11 cellular contexts compared by ENCODE assay signal in the genomic region with DNA sequence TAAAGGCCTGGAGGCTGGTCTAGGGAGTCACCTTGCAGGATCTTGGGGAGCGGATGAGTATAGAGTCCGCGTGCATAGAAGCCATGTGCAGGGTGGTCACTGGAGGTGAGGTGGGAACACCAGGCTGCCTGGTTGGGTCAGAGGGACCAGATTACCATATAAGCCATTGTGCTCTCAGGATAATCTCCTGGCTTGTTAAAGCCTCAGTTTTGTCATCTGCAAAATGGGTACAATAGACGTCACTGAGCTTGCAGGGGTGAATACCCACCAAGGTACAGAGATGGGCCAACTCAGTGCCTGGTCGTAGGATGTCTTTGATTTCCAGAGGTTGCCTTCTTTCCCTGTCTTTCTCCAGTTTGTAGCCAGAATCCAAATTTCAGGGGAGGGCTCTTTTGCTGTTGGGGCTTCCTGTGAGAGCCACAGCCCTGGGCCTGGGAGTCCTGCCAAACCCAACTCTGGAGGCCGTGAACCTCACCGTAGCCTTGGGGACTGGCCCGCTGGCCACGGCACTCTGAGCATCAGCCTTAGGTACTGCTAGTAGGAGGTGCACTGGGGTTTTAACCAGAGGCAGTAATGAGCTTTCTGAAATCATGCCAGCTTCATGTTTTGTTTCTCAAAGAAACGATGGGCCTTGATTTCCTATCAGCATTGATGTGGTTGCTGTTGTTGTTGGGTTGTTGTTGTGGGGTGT. TPM values are rescaled to one million over a fixed set of nuclear protein-coding genes. Genes with fewer than 3 reads are reported as not detected.
A peak's percentile ranks its signal among the peaks of the same experiment; 100 is the strongest.
DNase-seq lines count a peak whose midpoint lies in the region; ATAC-seq, FAIRE-seq and TF ChIP-seq lines count a peak whose summit lies in the region.
"Had no signal": no experiment of that assay in that cellular context is flagged by ENCODE, and none has a peak within 500 bp of the region (broad histone marks: within the 10 kb centered on the region; RNA-seq: fewer than 3 reads in every experiment).

No MANE protein-coding gene starts in this region.

- no peaks in the 10 kb centered on the region for H3K36me3 Mint-ChIP-seq in naive thymus-derived CD8-positive, alpha-beta T cell
- H3K36me3 Mint-ChIP-seq in endodermal cell (ENCODE audit: low read depth) = peaks cover 3% of the 10 kb centered on the region

- H3K9me3 Mint-ChIP-seq in naive thymus-derived CD8-positive, alpha-beta T cell = no peaks in the 10 kb centered on the region
- H3K9me3 Mint-ChIP-seq in endodermal cell = no peaks in the 10 kb centered on the region

- peak overlapping the region in 6 of 10 donors; percentile 5 to 75 (median 33) for H3K27ac Mint-ChIP-seq in naive thymus-derived CD8-positive, alpha-beta T cell
- H3K27ac Mint-ChIP-seq in endodermal cell = no peak overlapping the region

- no peak for FAIRE-seq in endothelial cell of umbilical vein (lab: Jason Lieb, UNC)

- WGBS in endodermal cell (ENCODE audit: insufficient coverage in 1 of 2, insufficient read length in 1 of 2), 2 experiments = 89 to 96% methylated on average over 6 to 10 of the region's 10 CpGs

- POLR2A ChIA-PET in endothelial cell of umbilical vein (lab: Charles Lee) = interaction anchor here (0.6 to 1.1 kb wide), 2 partner anchors 10 to 24 kb away, joined by 3 to 5 read pairs; no protein-coding TSS in a partner anchor
- POLR2A ChIA-PET in naive thymus-derived CD8-positive, alpha-beta T cell (lab: Charles Lee) = interaction anchor here (0.7 kb wide), 1 partner anchor 33 kb away, joined by 4 read pairs; no protein-coding TSS in a partner anchor

- peaks cover 38 to 87% (median 76%) of the 10 kb centered on the region in 4 donors for H3K4me1 Mint-ChIP-seq in naive thymus-derived CD8-positive, alpha-beta T cell
- peaks cover 50% of the 10 kb centered on the region for H3K4me1 Mint-ChIP-seq in endodermal cell

- no peak for TF ChIP-seq POLR2A in endothelial cell of umbilical vein (IDR thresholded peaks at IDR 0.05; ENCODE audit: low read depth, low read length)

- H3K27me3 ChIP-seq in endothelial cell of umbilical vein (ENCODE audit: control insufficient read depth in 2 of 2, insufficient read depth in 2 of 2, low read length in 2 of 2) (no peaks in the 10 kb centered on the region), endodermal cell (ENCODE audit: control insufficient read depth, insufficient read depth, low read length, poor library complexity, severe bottlenecking) (no peaks in the 10 kb centered on the region)

- no peaks in the 10 kb centered on the region for H3K27me3 Mint-ChIP-seq in naive thymus-derived CD8-positive, alpha-beta T cell
- no peaks in the 10 kb centered on the region for H3K27me3 Mint-ChIP-seq in endodermal cell (ENCODE audit: insufficient read depth)

- DNase-seq in AG08396 (ENCODE audit: low spot score) = peak; percentile 39
- peak; percentile 21 for DNase-seq in endothelial cell of umbilical vein (ENCODE audit: low read depth, low spot score)
- no peak for DNase-seq in naive thymus-derived CD8-positive, alpha-beta T cell
- DNase-seq in stimulated activated CD4-positive, alpha-beta T cell treated with anti-CD3 and anti-CD28 coated beads, Interleukin-1b, Interleukin-23, amount 100 ng/mL, for 48 hours = no peak
- DNase-seq in endodermal cell = no peak
- DNase-seq: activated naive CD4-positive, alpha-beta T cell; GOT3 had no signal

- no peaks in the 10 kb centered on the region for H3K36me3 ChIP-seq in KOPT-K1 (ENCODE audit: insufficient read depth, low read length)
- no peaks in the 10 kb centered on the region for H3K36me3 ChIP-seq in endothelial cell of umbilical vein (ENCODE audit: control insufficient read depth in 2 of 2, extremely low read depth in 1 of 2, insufficient read depth in 2 of 2, low read length in 2 of 2)
- no peaks in the 10 kb centered on the region for H3K36me3 ChIP-seq in endodermal cell (ENCODE audit: control insufficient read depth, insufficient read depth, low read length)

- H2AFZ ChIP-seq in endothelial cell of umbilical vein (ENCODE audit: low read depth, low read length) = no peak overlapping the region

- dilution Hi-C loops in endothelial cell of umbilical vein (cut with MboI; ENCODE audit: extremely low pct_ligation_motif_present, low sequenced_read_pairs) = no loop called here

- no peak overlapping the region for H3K4me3 ChIP-seq in endothelial cell of umbilical vein (replicated peaks in 1 of 3; ENCODE audit: insufficient read depth in 1 of 3, low read depth in 1 of 3, low read length in 3 of 3)
- no peak overlapping the region for H3K4me3 ChIP-seq in endodermal cell (ENCODE audit: low read length)
- H3K4me3 ChIP-seq: mucosa of descending colon had no signal

- intact Hi-C loops in endothelial cell of umbilical vein (cut with micrococcal nuclease) = no loop called here

- peaks cover 4% of the 10 kb centered on the region for H4K20me1 ChIP-seq in endothelial cell of umbilical vein (replicated peaks; ENCODE audit: control insufficient read depth, extremely low read depth, insufficient read depth, low read length)

- peaks cover 15% of the 10 kb centered on the region for H3K4me1 ChIP-seq in endothelial cell of umbilical vein (ENCODE audit: control insufficient read depth, extremely low read depth, insufficient read depth, low read length)
- H3K4me1 ChIP-seq in endodermal cell (ENCODE audit: control insufficient read depth, insufficient read depth, low read length) = peaks cover 9% of the 10 kb centered on the region

- peaks cover 78% of the 10 kb centered on the region for H3K79me2 ChIP-seq in endothelial cell of umbilical vein (ENCODE audit: control insufficient read depth, insufficient read depth, low read length)

- H3K4me3 Mint-ChIP-seq in naive thymus-derived CD8-positive, alpha-beta T cell = peak overlapping the region in 4 of 10 donors; percentile 4 to 26 (median 22)
- H3K4me3 Mint-ChIP-seq in endodermal cell = no peak overlapping the region

- no peaks in the 10 kb centered on the region for H3K9me3 ChIP-seq in KOPT-K1 (ENCODE audit: insufficient read depth, low read length, poor library complexity, severe bottlenecking)
- no peaks in the 10 kb centered on the region for H3K9me3 ChIP-seq in endothelial cell of umbilical vein (replicated peaks; ENCODE audit: control insufficient read depth, insufficient read depth, low read length)
- no peaks in the 10 kb centered on the region for H3K9me3 ChIP-seq in endodermal cell (ENCODE audit: control insufficient read depth, low read length)
- H3K9me3 ChIP-seq: mucosa of descending colon had no signal

- H3K27ac ChIP-seq in KOPT-K1 (ENCODE audit: low read depth, low read length, poor library complexity, severe bottlenecking) (peak overlapping the region; percentile 58), endothelial cell of umbilical vein (ENCODE audit: insufficient read depth, low read depth, low read length) (no peak overlapping the region), endodermal cell (ENCODE audit: low read depth, low read length) (no peak overlapping the region)

- BruUV-seq in endothelial cell of umbilical vein (replicated peaks; lab: Mats Ljungman, UMichigan) = no TSS peak

- H3K9me1 ChIP-seq in endothelial cell of umbilical vein (replicated peaks; ENCODE audit: control insufficient read depth, extremely low read depth, insufficient read depth, low read length) = no peaks in the 10 kb centered on the region

- H3K9ac ChIP-seq in endothelial cell of umbilical vein (replicated peaks; ENCODE audit: extremely low read depth, insufficient read depth, low read length) = no peak overlapping the region
- H3K9ac ChIP-seq in endodermal cell (ENCODE audit: extremely low read depth, low read length, poor library complexity, severe bottlenecking) = no peak overlapping the region

- TF ChIP-seq CTCF in endothelial cell of umbilical vein (IDR thresholded peaks at IDR 0.05; ENCODE audit: extremely low read depth in 1 of 2, insufficient read depth in 1 of 2, low read depth in 1 of 2, low read length in 2 of 2) (no peak), endodermal cell (conservative IDR thresholded peaks at IDR 0.05) (no peak)

- CTCF ChIA-PET in endothelial cell of umbilical vein (lab: Charles Lee) = interaction anchor here (0.8 to 3.4 kb wide), 4 partner anchors 10 to 91 kb away, joined by 3 to 13 read pairs (median 4); no protein-coding TSS in a partner anchor

- H3K4me2 ChIP-seq in endothelial cell of umbilical vein (ENCODE audit: insufficient read depth, low read length) = no peak overlapping the region

- no peak for ATAC-seq in naive thymus-derived CD8-positive, alpha-beta T cell
- ATAC-seq in HG02642 (IDR thresholded peaks at IDR 0.05; ENCODE audit: poor library complexity, unreplicated experiment) (no peak), GM18907 (IDR thresholded peaks at IDR 0.05; ENCODE audit: unreplicated experiment) (no peak)
- ATAC-seq: mucosa of descending colon had no signal

TF ChIP-seq in endothelial cell of umbilical vein, 7 proteins besides CTCF, POLR2A, EP300 and RAD21:
- TF ChIP-seq MYC (IDR thresholded peaks at IDR 0.05; ENCODE audit: low read depth, low read length) (no peak), POLR2AphosphoS5 (IDR thresholded peaks at IDR 0.05; ENCODE audit: insufficient read depth, low read depth, low read length) (no peak), GATA2 (IDR thresholded peaks at IDR 0.05; ENCODE audit: insufficient read depth, insufficient read length, low read depth, low read length) (no peak), FOS (IDR thresholded peaks at IDR 0.05; ENCODE audit: borderline replicate concordance, insufficient read depth, low read length) (no peak), JUN (IDR thresholded peaks at IDR 0.05; ENCODE audit: borderline replicate concordance, insufficient read depth, insufficient read length, low read depth) (no peak), EZH2 (IDR thresholded peaks at IDR 0.05; ENCODE audit: borderline replicate concordance, low read depth, low read length, severe bottlenecking) (no peak)
- TF ChIP-seq, protein P1, sequence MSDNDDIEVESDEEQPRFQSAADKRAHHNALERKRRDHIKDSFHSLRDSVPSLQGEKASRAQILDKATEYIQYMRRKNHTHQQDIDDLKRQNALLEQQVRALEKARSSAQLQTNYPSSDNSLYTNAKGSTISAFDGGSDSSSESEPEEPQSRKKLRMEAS (IDR thresholded peaks at IDR 0.05; ENCODE audit: insufficient read depth, insufficient read length) = no peak

RNA-seq across cellular contexts. Expression of a gene that starts 35.6 kb away (rescaled TPM):
- total RNA-seq in endothelial cell of umbilical vein (46.7 and 49.6 TPM in 2 replicates), endodermal cell (10 to 100 TPM; 65.3 to 67.5 TPM)
- polyA plus RNA-seq in endothelial cell of umbilical vein = 12.5 and 13.0 TPM in 2 replicates
- 21.9 and 22.0 TPM in 2 replicates for polyA plus RNA-seq in endothelial cell of umbilical vein (2011; cell fraction: cytosol; rRNA removed)
- polyA plus RNA-seq in endothelial cell of umbilical vein (2011; cell fraction: nucleus; rRNA removed) = 28.9 and 35.8 TPM in 2 replicates
- polyA plus RNA-seq in endothelial cell of umbilical vein (2012) = 33.1 and 33.9 TPM in 2 replicates
- 28.8 and 38.1 TPM in 2 replicates for polyA minus RNA-seq in endothelial cell of umbilical vein
- 5.4 TPM for polyA minus RNA-seq in endothelial cell of umbilical vein (2011; cell fraction: cytosol; rRNA and poly(A)+ RNA removed)
- 26.6 and 30.9 TPM in 2 replicates for polyA minus RNA-seq in endothelial cell of umbilical vein (2011; cell fraction: nucleus; rRNA and poly(A)+ RNA removed)
- 10 to 100 TPM; 11.2 to 11.6 TPM for total RNA-seq in naive thymus-derived CD8-positive, alpha-beta T cell
- polyA plus RNA-seq in naive thymus-derived CD8-positive, alpha-beta T cell = 1 to 10 TPM; 1.4 to 2.7 (median 2.6) TPM
- 77.5 TPM for polyA plus RNA-seq in endodermal cell (2013, experiment 1 of 2)
- polyA plus RNA-seq in endodermal cell (2013, experiment 2 of 2) = 68.6 TPM

Comparison
In these comparisons a context has a peak if more than half of its experiments do, and no peak if none do; other contexts are left out.
1. DNase-seq: peak in AG08396 (single experiment) and endothelial cell of umbilical vein (single experiment); none in naive thymus-derived CD8-positive, alpha-beta T cell (0 of 10), stimulated activated CD4-positive, alpha-beta T cell treated with anti-CD3 and anti-CD28 coated beads, Interleukin-1b, Interleukin-23, amount 100 ng/mL, for 48 hours (single experiment) and endodermal cell (single experiment).